ENCODE assay signal across 4 cellular contexts in the genomic region with DNA sequence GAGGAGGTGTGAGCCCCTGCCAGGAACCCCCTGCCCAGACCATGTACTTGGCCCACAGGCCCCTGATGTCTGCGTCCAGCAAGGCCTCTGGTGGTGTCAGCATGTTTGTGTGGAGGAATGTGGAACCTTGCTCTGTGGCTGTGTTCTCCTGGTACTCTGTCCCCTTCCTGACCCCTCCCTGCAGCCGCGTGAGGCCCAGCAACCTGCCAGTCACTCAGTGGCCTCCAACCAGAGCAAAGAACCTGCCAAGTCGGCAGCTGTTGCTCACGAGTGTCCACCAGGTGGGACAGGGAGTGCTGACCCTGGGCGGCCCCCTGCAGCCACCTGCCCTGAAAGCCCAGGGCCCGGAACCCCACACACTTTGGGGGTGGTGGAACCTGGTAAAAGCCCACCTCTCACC.
DNase-seq lines count a peak whose midpoint lies in the region; ATAC-seq, FAIRE-seq and TF ChIP-seq lines count a peak whose summit lies in the region.
"Not testable (repeated sequence)": the region's sequence is repeated elsewhere in the genome, so short reads cannot be mapped to it uniquely, and the experiment has no call there.

No MANE protein-coding gene starts in this region.

- H3K27ac Mint-ChIP-seq in Caco-2 (ENCODE audit: unreplicated experiment) = not testable (repeated sequence)

- H3K27me3 ChIP-seq in Caco-2 (replicated peaks; ENCODE audit: control insufficient read depth, insufficient read depth, low read length); K562 (ENCODE audit: control insufficient read depth in 2 of 2, insufficient read depth in 2 of 2, low read length in 2 of 2); HepG2 (ENCODE audit: control insufficient read depth in 1 of 2, insufficient read depth in 2 of 2, low read length in 2 of 2); neuronal stem cell (ENCODE audit: control insufficient read depth in 3 of 3, insufficient read depth in 3 of 3, low read depth in 1 of 3, low read length in 3 of 3): not testable (repeated sequence)

- H2BK120ac ChIP-seq in neuronal stem cell (ENCODE audit: low read depth, low read length) = not testable (repeated sequence)

- not testable (repeated sequence) for H3K4me1 Mint-ChIP-seq in Caco-2 (ENCODE audit: low read depth, unreplicated experiment)

- H4K8ac ChIP-seq in neuronal stem cell (ENCODE audit: low read depth, low read length) = peak overlapping the region; percentile 3

- not testable (repeated sequence) for H2AFZ ChIP-seq in K562 (ENCODE audit: low read depth, low read length); HepG2 (ENCODE audit: low read length); neuronal stem cell (ENCODE audit: low read length)

- not testable (repeated sequence) for H3K9me3 ChIP-seq in Caco-2; K562 (replicated peaks; ENCODE audit: control insufficient read depth, insufficient read depth, low read depth, low read length); HepG2 (ENCODE audit: low read length); neuronal stem cell (replicated peaks in 1 of 2; ENCODE audit: control insufficient read depth in 2 of 2, insufficient read depth in 1 of 2, low read depth in 1 of 2, low read length in 2 of 2)

- not testable (repeated sequence) for TF ChIP-seq CTCF in Caco-2 (IDR thresholded peaks at IDR 0.05; ENCODE audit: insufficient read depth in 1 of 2, low read depth in 1 of 2, low read length in 1 of 2, severe bottlenecking in 1 of 2, unreplicated experiment in 1 of 2); K562 (IDR thresholded peaks at IDR 0.05 in 2 of 3, conservative IDR thresholded peaks at IDR 0.05 in 1 of 3; ENCODE audit: insufficient read depth in 2 of 3, low read depth in 1 of 3, low read length in 3 of 3); HepG2 (CRISPR knock-in tag; IDR thresholded peaks at IDR 0.05)

- BruUV-seq in Caco-2 (replicated peaks; lab: Mats Ljungman, UMichigan); K562 (replicated peaks; lab: Mats Ljungman, UMichigan); HepG2 (replicated peaks; lab: Mats Ljungman, UMichigan): not testable (repeated sequence)

- not testable (repeated sequence) for H3K4me1 ChIP-seq in Caco-2; HepG2 (ENCODE audit: insufficient read depth, low read length); neuronal stem cell (ENCODE audit: control insufficient read depth in 2 of 2, insufficient read depth in 1 of 2, low read depth in 1 of 2, low read length in 2 of 2)
- H3K4me1 ChIP-seq in K562 (replicated peaks in 1 of 2; ENCODE audit: control insufficient read depth in 2 of 2, insufficient read depth in 2 of 2, low read length in 2 of 2) = peaks cover 2 to 12% of the 10 kb centered on the region in 2 experiments; a peak in 4 of 5 replicates

- not testable (repeated sequence) for H3K36me3 Mint-ChIP-seq in Caco-2 (ENCODE audit: insufficient read depth, unreplicated experiment)

- H2AK5ac ChIP-seq in neuronal stem cell (ENCODE audit: low read depth, low read length) = not testable (repeated sequence)

- POLR2A ChIA-PET in Caco-2 (lab: Charles Lee); K562 (lab: Yijun Ruan, JAX); HepG2 (lab: Yijun Ruan, JAX): not testable (repeated sequence)

- H3K27ac ChIP-seq in K562 (ENCODE audit: extremely low read depth, low read depth, low read length); HepG2 (ENCODE audit: extremely low read length, insufficient read depth, low read length); neuronal stem cell (replicated peaks; ENCODE audit: low read length): not testable (repeated sequence)

- intact Hi-C loops in Caco-2 (cut with micrococcal nuclease; ENCODE audit: unreplicated experiment); K562 (cut with micrococcal nuclease); HepG2 (cut with micrococcal nuclease; ENCODE audit: unreplicated experiment): not testable (repeated sequence)

- H3K79me2 ChIP-seq in K562 (ENCODE audit: control insufficient read depth, insufficient read depth, low read length); HepG2 (ENCODE audit: insufficient read depth, low read length): not testable (repeated sequence)

- H3K79me1 ChIP-seq in neuronal stem cell (ENCODE audit: low read depth, low read length) = not testable (repeated sequence)

- no CpG with 5 or more reads among the region's 7 CpGs for WGBS in K562 (ENCODE audit: insufficient coverage, low coverage, missing lambda C conversion rate)
- WGBS in HepG2 (ENCODE audit: low lambda C conversion rate) = no CpG with 5 or more reads among the region's 7 CpGs
- no CpG with 5 or more reads among the region's 7 CpGs for WGBS in neuronal stem cell (ENCODE audit: extremely low coverage in 2 of 2, insufficient read length in 2 of 2, insufficient replicate concordance in 1 of 2), 2 donors

- H4K91ac ChIP-seq in neuronal stem cell (ENCODE audit: low read depth, low read length, poor library complexity) = not testable (repeated sequence)

- not testable (repeated sequence) for H3K9ac ChIP-seq in K562 (ENCODE audit: insufficient read depth in 1 of 2, low read depth in 2 of 2, low read length in 2 of 2); HepG2 (ENCODE audit: insufficient read depth, low read depth, low read length); neuronal stem cell (ENCODE audit: low read depth, low read length, poor library complexity)

- in situ Hi-C loops in K562 (cut with MboI); HepG2 (cut with HindIII; ENCODE audit: extremely low pct_ligation_motif_present, low pct_unique_long_range_greater_than_20kb): not testable (repeated sequence)

- H2BK15ac ChIP-seq in neuronal stem cell (ENCODE audit: low read length) = not testable (repeated sequence)

- not testable (repeated sequence) for H3K23ac ChIP-seq in neuronal stem cell (ENCODE audit: low read depth, low read length, poor library complexity)

- H3K18ac ChIP-seq in neuronal stem cell (ENCODE audit: low read length) = not testable (repeated sequence)

- not testable (repeated sequence) for FAIRE-seq in K562 (lab: Jason Lieb, UNC); HepG2 (lab: Jason Lieb, UNC)

- peak; percentile 22 to 56 for DNase-seq in Caco-2
- DNase-seq in K562 (ENCODE audit: extremely low read depth in 1 of 4, low spot score in 3 of 4); HepG2 (ENCODE audit: low spot score); neuronal stem cell (ENCODE audit: low spot score): not testable (repeated sequence)

- H3K9me3 Mint-ChIP-seq in Caco-2 (ENCODE audit: unreplicated experiment) = not testable (repeated sequence)

- not testable (repeated sequence) for H3K4ac ChIP-seq in neuronal stem cell (ENCODE audit: low read length)

- not testable (repeated sequence) for H3K27me3 Mint-ChIP-seq in Caco-2 (ENCODE audit: insufficient read depth, unreplicated experiment)

- TF ChIP-seq RAD21 in K562 (CRISPR knock-in tag; conservative IDR thresholded peaks at IDR 0.05 in 1 of 2, IDR thresholded peaks at IDR 0.05 in 1 of 2); HepG2 (CRISPR knock-in tag; IDR thresholded peaks at IDR 0.05): not testable (repeated sequence)

- not testable (repeated sequence) for H3K14ac ChIP-seq in neuronal stem cell (ENCODE audit: low read length)

- H2BK5ac ChIP-seq in neuronal stem cell (ENCODE audit: low read length) = not testable (repeated sequence)

- not testable (repeated sequence) for H3K4me2 ChIP-seq in K562 (ENCODE audit: insufficient read depth, low read length); HepG2 (ENCODE audit: low read depth, low read length); neuronal stem cell (ENCODE audit: insufficient read depth, low read length, poor library complexity, severe bottlenecking)

- not testable (repeated sequence) for TF ChIP-seq POLR2A in K562 (conservative IDR thresholded peaks at IDR 0.05); HepG2 (IDR thresholded peaks at IDR 0.05; ENCODE audit: insufficient read depth in 1 of 2, low read depth in 2 of 2, low read length in 2 of 2)

- H2BK12ac ChIP-seq in neuronal stem cell (ENCODE audit: low read length) = not testable (repeated sequence)

- H3K36me3 ChIP-seq in Caco-2 (ENCODE audit: control insufficient read depth, insufficient read depth, low read length); K562 (ENCODE audit: control insufficient read depth, insufficient read depth, low read length); HepG2 (replicated peaks in 1 of 2; ENCODE audit: control insufficient read depth in 1 of 2, insufficient read depth in 2 of 2, low read length in 2 of 2); neuronal stem cell (replicated peaks in 1 of 2; ENCODE audit: control insufficient read depth in 2 of 2, insufficient read depth in 2 of 2, low read length in 2 of 2): not testable (repeated sequence)

- not testable (repeated sequence) for H4K20me1 ChIP-seq in K562 (replicated peaks; ENCODE audit: control insufficient read depth, insufficient read depth, low read length); HepG2 (ENCODE audit: insufficient read depth, low read length)

- CTCF ChIA-PET in Caco-2 (lab: Charles Lee); K562 (lab: Yijun Ruan, JAX; ENCODE audit: low intra/inter-chr PET ratio); HepG2 (lab: Yijun Ruan, JAX; ENCODE audit: low intra/inter-chr PET ratio, low total read pairs): not testable (repeated sequence)

- TF ChIP-seq EP300 in K562 (IDR thresholded peaks at IDR 0.05; ENCODE audit: low read length); HepG2 (IDR thresholded peaks at IDR 0.05; ENCODE audit: low read depth in 2 of 2, low read length in 2 of 2); HepG2 (CRISPR knock-in tag; IDR thresholded peaks at IDR 0.05; ENCODE audit: borderline replicate concordance): not testable (repeated sequence)

- H3K4me3 Mint-ChIP-seq in Caco-2 (ENCODE audit: unreplicated experiment) = not testable (repeated sequence)

- not testable (repeated sequence) for H3K4me3 ChIP-seq in Caco-2 (ENCODE audit: low read depth, low read length); K562; HepG2 (replicated peaks in 1 of 3; ENCODE audit: insufficient read depth in 1 of 3, low read depth in 2 of 3, low read length in 3 of 3); neuronal stem cell (ENCODE audit: low read length in 2 of 2)

- ATAC-seq in K562 (peak; percentile 43), HepG2 (peak; percentile 94)

- not testable (repeated sequence) for H3K9me1 ChIP-seq in K562 (ENCODE audit: control insufficient read depth, insufficient read depth, low read length)
